Comparison of ENCODE assay signal across 30 cellular contexts in genomic region chr20:58775371-58775770, GRCh38.
"Had no signal": no experiment of that assay in that cellular context is flagged by ENCODE, and none has a peak within 500 bp of the region (broad histone marks: within the 10 kb centered on the region; RNA-seq: fewer than 3 reads in every experiment).

No MANE protein-coding gene starts in this region.

- H3K9me3 Mint-ChIP-seq: activated B cell treated with CpG ODN at 0.5 μM for 24 hours; activated CD8-positive, alpha-beta T cell treated with anti-CD3 and anti-CD28 coated beads for 36 hours; activated T-cell treated with anti-CD3 and anti-CD28 coated beads, Interleukin-2, amount 50 U/mL, for 4 hours; activated T-helper 17 cell treated with anti-CD3 and anti-CD28 coated beads, Interleukin-2, amount 50 U/mL, for 72 hours; effector memory CD8-positive, alpha-beta T cell; T-helper 2 cell treated with Interferon-gamma antibody and Interleukin-4, amounts not matched to agents 5 μg/mL and 100 μg/mL, for 36 hours had no signal

- H3K27me3 ChIP-seq: ascending aorta, brain microvascular endothelial cell had no signal

- H3K4me1 ChIP-seq: ascending aorta, esophagus muscularis mucosa, gastroesophageal sphincter had no signal

- DNase-seq: activated B cell treated with CpG ODN at 0.5 μM for 24 hours; activated CD4-positive, alpha-beta T cell treated with anti-CD3 and anti-CD28 coated beads for 48 hours; activated CD4-positive, alpha-beta T cell treated with anti-CD3 and anti-CD28 coated beads, Interleukin-2, amount 50 U/mL, for 1 hour; activated CD4-positive, alpha-beta T cell treated with anti-CD3 and anti-CD28 coated beads, Interleukin-2, amount 50 U/mL, for 48 hours; activated CD8-positive, alpha-beta memory T cell treated with anti-CD3 and anti-CD28 coated beads for 24 hours; activated CD8-positive, alpha-beta T cell treated with anti-CD3 and anti-CD28 coated beads for 36 hours; activated effector memory CD4-positive, alpha-beta T cell treated with Interleukin-2 at 50 U/mL for 16 hours; activated gamma-delta T cell treated with Interleukin-2 at 50 U/mL for 16 hours; activated naive CD4-positive, alpha-beta T cell treated with anti-CD3 and anti-CD28 coated beads, Interleukin-2, amount 50 U/mL, for 16 hours; activated naive CD4-positive, alpha-beta T cell treated with Interleukin-2 at 50 U/mL for 16 hours; activated T-cell treated with anti-CD3 and anti-CD28 coated beads, Interleukin-2, amount 50 U/mL, for 4 hours; brain microvascular endothelial cell; caudate nucleus; cortex of kidney; dermis blood vessel endothelial cell; effector CD4-positive, alpha-beta T cell; effector memory CD8-positive, alpha-beta T cell; erythroblast; foreskin melanocyte; T-helper 1 cell; T-helper 17 cell; T1000; WERI-Rb-1 had no signal

- H3K4me3 ChIP-seq: ascending aorta, esophagus muscularis mucosa, gastroesophageal sphincter had no signal

- H3K27ac Mint-ChIP-seq: activated B cell treated with CpG ODN at 0.5 μM for 24 hours; activated CD8-positive, alpha-beta T cell treated with anti-CD3 and anti-CD28 coated beads for 36 hours; activated naive CD8-positive, alpha-beta T cell; activated T-helper 17 cell treated with anti-CD3 and anti-CD28 coated beads, Interleukin-2, amount 50 U/mL, for 72 hours; effector memory CD8-positive, alpha-beta T cell; T-helper 17 cell; T-helper 2 cell treated with Interferon-gamma antibody and Interleukin-4, amounts not matched to agents 5 μg/mL and 100 μg/mL, for 36 hours had no signal

- H3K4me3 Mint-ChIP-seq: activated B cell treated with CpG ODN at 0.5 μM for 24 hours; activated CD8-positive, alpha-beta T cell treated with anti-CD3 and anti-CD28 coated beads for 36 hours; activated naive CD8-positive, alpha-beta T cell; activated T-cell treated with anti-CD3 and anti-CD28 coated beads, Interleukin-2, amount 50 U/mL, for 4 hours; activated T-helper 17 cell treated with anti-CD3 and anti-CD28 coated beads, Interleukin-2, amount 50 U/mL, for 72 hours; effector memory CD8-positive, alpha-beta T cell; T-helper 17 cell; T-helper 2 cell treated with Interferon-gamma antibody and Interleukin-4, amounts not matched to agents 5 μg/mL and 100 μg/mL, for 36 hours had no signal

- H3K36me3 Mint-ChIP-seq: activated naive CD8-positive, alpha-beta T cell had no signal

- H3K27ac ChIP-seq: ascending aorta, brain microvascular endothelial cell, esophagus muscularis mucosa, gastroesophageal sphincter, WERI-Rb-1 had no signal

- H3K36me3 ChIP-seq: ascending aorta, brain microvascular endothelial cell, esophagus muscularis mucosa, gastroesophageal sphincter, WERI-Rb-1 had no signal

- ATAC-seq: activated CD4-positive, CD25-positive, alpha-beta regulatory T cell treated with anti-CD3 and anti-CD28 coated beads, Interleukin-2, amount 50 U/mL, for 24 hours; activated CD8-positive, alpha-beta T cell treated with anti-CD3 and anti-CD28 coated beads for 36 hours; activated T-cell treated with anti-CD3 and anti-CD28 coated beads, Interleukin-2, amount 50 U/mL, for 4 hours; activated T-helper 17 cell treated with anti-CD3 and anti-CD28 coated beads, Interleukin-2, amount 50 U/mL, for 72 hours; effector memory CD8-positive, alpha-beta T cell; gastroesophageal sphincter; T-helper 17 cell had no signal

- H3K9me3 ChIP-seq: ascending aorta, esophagus muscularis mucosa, gastroesophageal sphincter had no signal

- H3K4me1 Mint-ChIP-seq: activated B cell treated with CpG ODN at 0.5 μM for 24 hours; activated T-helper 17 cell treated with anti-CD3 and anti-CD28 coated beads, Interleukin-2, amount 50 U/mL, for 72 hours; T-helper 17 cell had no signal
